Comparison of ENCODE assay signal across 13 cellular contexts in genomic region chr2:100603414-100603813, GRCh38. TPM values are rescaled to one million over a fixed set of nuclear protein-coding genes. Genes with fewer than 3 reads are reported as not detected.
A peak's percentile ranks its signal among the peaks of the same experiment; 100 is the strongest.
DNase-seq lines count a peak whose midpoint lies in the region; ATAC-seq, FAIRE-seq and TF ChIP-seq lines count a peak whose summit lies in the region.
"Had no signal": no experiment of that assay in that cellular context is flagged by ENCODE, and none has a peak within 500 bp of the region (broad histone marks: within the 10 kb centered on the region; RNA-seq: fewer than 3 reads in every experiment).

No MANE protein-coding gene starts in this region.

- ATAC-seq in heart right ventricle = peak in 6 of 8 donors; percentile 6 to 49 (median 20)
- ATAC-seq in right cardiac atrium = no peak

- no peaks in the 10 kb centered on the region for H3K27me3 ChIP-seq in heart right ventricle
- H3K27me3 ChIP-seq in right cardiac atrium (ENCODE audit: control insufficient read depth, insufficient read depth) = no peaks in the 10 kb centered on the region
- no peaks in the 10 kb centered on the region for H3K27me3 ChIP-seq in ascending aorta
- H3K27me3 ChIP-seq in stomach smooth muscle (ENCODE audit: control insufficient read depth in 1 of 2, insufficient read depth in 2 of 2, low read length in 2 of 2) = no peaks in the 10 kb centered on the region
- H3K27me3 ChIP-seq in SJCRH30 = no peaks in the 10 kb centered on the region; the same call in 1 of the 2 replicates
- H3K27me3 ChIP-seq: BLaER1 treated with 17β-estradiol and CSF1 and Interleukin-3, amounts not matched to agents 10 nM and 100 nM had no signal

- no peak for FAIRE-seq in HTR-8/SVneo (lab: Jason Lieb, UNC)

- no peaks in the 10 kb centered on the region for H3K9me3 ChIP-seq in heart right ventricle
- no peaks in the 10 kb centered on the region for H3K9me3 ChIP-seq in right cardiac atrium (ENCODE audit: control insufficient read depth, low read length)
- H3K9me3 ChIP-seq in ascending aorta = no peaks in the 10 kb centered on the region
- H3K9me3 ChIP-seq in stomach smooth muscle (ENCODE audit: control insufficient read depth in 2 of 2, low read length in 2 of 2) = no peaks in the 10 kb centered on the region
- H3K9me3 ChIP-seq in SJCRH30 (replicated peaks) = no peaks in the 10 kb centered on the region
- H3K9me3 ChIP-seq: BLaER1 treated with 17β-estradiol and CSF1 and Interleukin-3, amounts not matched to agents 10 nM and 100 nM had no signal

- intact Hi-C loops in heart right ventricle (cut with DNase I) (loop anchor here in 3 of 10 donors (10.0 kb wide), 2 partner anchors 121 to 551 kb away; partner anchors contain the start of gene TBC1D8 (in 1 of the 3)), right cardiac atrium (cut with DNase I) (no loop called here), ascending aorta (cut with DNase I) (loop anchor here (5.0 kb wide), 1 partner anchor 549 kb away; the partner anchor contains the start of gene TBC1D8)

- DNase-seq in heart right ventricle = no peak
- DNase-seq in right cardiac atrium = no peak
- no peak for DNase-seq in ascending aorta (ENCODE audit: low spot score in 2 of 2)
- DNase-seq in islet precursor cell = peak; percentile 67
- no peak for DNase-seq in HTR-8/SVneo (ENCODE audit: insufficient read length, low spot score)
- no peak for DNase-seq in NCI-H82 treated with DMSO at 0.1 percent for 48 hours (lab: John Stamatoyannopoulos, UW; ENCODE audit: unreplicated experiment)
- DNase-seq in SJCRH30 = no peak
- DNase-seq: NCI-H1417 treated with DMSO at 0.1 percent for 48 hours, NCI-H510A, NCI-H82 had no signal

- H3K4me1 ChIP-seq in heart right ventricle (peaks cover 0 to 19% (median 12%) of the 10 kb centered on the region in 9 donors), right cardiac atrium (ENCODE audit: control insufficient read depth, insufficient read depth, low read length) (no peaks in the 10 kb centered on the region), ascending aorta (peaks cover 5 to 10% of the 10 kb centered on the region in 2 donors), stomach smooth muscle (ENCODE audit: control insufficient read depth, insufficient read depth, low read length) (peaks cover 10% of the 10 kb centered on the region), SJCRH30 (no peaks in the 10 kb centered on the region)

- WGBS in heart right ventricle, 2 donors = 92 to 93% methylated on average over 7 of the region's 7 CpGs
- 91% methylated on average over 7 of the region's 7 CpGs for WGBS in right cardiac atrium

- H3K4me3 ChIP-seq in heart right ventricle (no peak overlapping the region), right cardiac atrium (ENCODE audit: low read length) (no peak overlapping the region), ascending aorta (no peak overlapping the region), stomach smooth muscle (ENCODE audit: low read length in 2 of 2) (no peak overlapping the region), SJCRH30 (no peak overlapping the region)
- H3K4me3 ChIP-seq: BLaER1 treated with 17β-estradiol and CSF1 and Interleukin-3, amounts not matched to agents 10 nM and 100 nM had no signal

- TF ChIP-seq CTCF in heart right ventricle (IDR thresholded peaks at IDR 0.05) (no peak), ascending aorta (IDR thresholded peaks at IDR 0.05) (no peak)

- H3K9ac ChIP-seq in stomach smooth muscle (ENCODE audit: low read length in 2 of 2) = no peak overlapping the region
- H3K9ac ChIP-seq: BLaER1 treated with 17β-estradiol and CSF1 and Interleukin-3, amounts not matched to agents 10 nM and 100 nM had no signal

- H3K27ac ChIP-seq in heart right ventricle = peak overlapping the region in 4 of 10 donors; percentile 71 to 77 (median 74)
- H3K27ac ChIP-seq in right cardiac atrium (ENCODE audit: low read length) = no peak overlapping the region
- H3K27ac ChIP-seq in ascending aorta = peak overlapping the region; percentile 36 to 71
- peak overlapping the region; percentile 41 for H3K27ac ChIP-seq in stomach smooth muscle (ENCODE audit: low read length)
- no peak overlapping the region for H3K27ac ChIP-seq in SJCRH30
- H3K27ac ChIP-seq: BLaER1 treated with 17β-estradiol and CSF1 and Interleukin-3, amounts not matched to agents 10 nM and 100 nM; RWPE1 had no signal

- H3K36me3 ChIP-seq in heart right ventricle (no peaks in the 10 kb centered on the region), ascending aorta (no peaks in the 10 kb centered on the region), stomach smooth muscle (ENCODE audit: control insufficient read depth in 2 of 2, insufficient read depth in 2 of 2, low read length in 2 of 2) (no peaks in the 10 kb centered on the region), SJCRH30 (no peaks in the 10 kb centered on the region)
- H3K36me3 ChIP-seq: BLaER1 treated with 17β-estradiol and CSF1 and Interleukin-3, amounts not matched to agents 10 nM and 100 nM had no signal

RNA-seq across cellular contexts. Expression of gene PDCL3, which starts 40.6 kb away (rescaled TPM):
- 10 to 100 TPM; 17.0 to 30.0 (median 23.4) TPM for total RNA-seq in heart right ventricle
- polyA plus RNA-seq in heart right ventricle = 10 to 100 TPM; 23.3 to 24.1 TPM
- 10 to 100 TPM; 20.6 to 29.1 (median 26.6) TPM for total RNA-seq in right cardiac atrium
- polyA plus RNA-seq in right cardiac atrium = 41.6 TPM
- 8.1 TPM for total RNA-seq in ascending aorta
- 22.4 and 23.1 TPM in 2 replicates for total RNA-seq in SJCRH30 (2014; rRNA removed; shearing (Covaris generic))

Comparison
In these comparisons a context has a peak if more than half of its experiments do, and no peak if none do; other contexts are left out.
1. ATAC-seq: peak in heart right ventricle (6 of 8); none in right cardiac atrium (0 of 2).
2. H3K27ac ChIP-seq: peak in ascending aorta (2 of 2) and stomach smooth muscle (single experiment); none in right cardiac atrium (single experiment) and SJCRH30 (single experiment).